In the genomic region with DNA sequence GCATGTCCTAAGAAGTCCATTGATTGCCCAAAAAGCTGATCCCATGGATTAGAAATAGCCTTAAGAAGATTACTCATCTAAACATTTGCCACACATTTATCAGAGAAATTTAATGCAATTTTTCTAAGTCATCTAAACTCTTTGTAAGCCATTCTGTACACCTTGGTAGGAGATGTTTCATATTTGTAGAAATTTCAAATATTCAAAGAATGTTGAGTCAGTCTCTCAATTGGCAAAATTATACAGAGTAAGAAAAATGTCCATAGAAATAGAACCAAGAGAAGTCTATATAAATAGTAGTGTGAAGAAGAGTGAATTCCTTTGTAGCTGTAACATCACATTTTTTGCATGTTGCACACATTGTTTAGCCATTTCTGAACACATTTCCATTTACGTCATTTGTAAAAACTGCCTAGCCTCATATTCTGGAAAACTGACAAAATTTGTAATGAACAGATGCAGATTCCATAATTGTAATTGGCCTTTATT, we compare ENCODE assay signal across 14 cellular contexts.
DNase-seq lines count a peak whose midpoint lies in the region; ATAC-seq and TF ChIP-seq lines count a peak whose summit lies in the region.
"Had no signal": no experiment of that assay in that cellular context is flagged by ENCODE, and none has a peak within 500 bp of the region (broad histone marks: within the 10 kb centered on the region; RNA-seq: fewer than 3 reads in every experiment).

No MANE protein-coding gene starts in this region.

- POLR2A ChIA-PET in AG04449 (lab: Yijun Ruan, JAX): interaction anchor here (0.5 to 0.7 kb wide), 2 partner anchors 42 to 578 kb away, joined by 3 to 4 read pairs; no protein-coding TSS in a partner anchor

- DNase-seq in AG04449 (ENCODE audit: low read depth, low spot score): peak; percentile 75
- peak; percentile 97 for DNase-seq in HS-5 (ENCODE audit: low read depth)
- DNase-seq in astrocyte of the hippocampus (ENCODE audit: low read depth, low spot score): peak; percentile 70
- DNase-seq in glomerular visceral epithelial cell (ENCODE audit: extremely low spot score): peak; percentile 77
- DNase-seq in DMS153 (lab: John Stamatoyannopoulos, UW): no peak
- no peak for DNase-seq in NCI-H1417 (lab: John Stamatoyannopoulos, UW)
- no peak for DNase-seq in left lung
- DNase-seq: activated naive CD8-positive, alpha-beta T cell treated with anti-CD3 and anti-CD28 coated beads for 36 hours; BE2C; GDM1; NCI-H187 treated with DMSO at 0.1 percent for 48 hours; sigmoid colon; transverse colon had no signal

- TF ChIP-seq CTCF in AG04449 (IDR thresholded peaks at IDR 0.05; ENCODE audit: insufficient read depth, low read length, missing control alignments) (no peak), left lung (IDR thresholded peaks at IDR 0.05) (no peak)

- CTCF ChIA-PET in AG04449 (lab: Yijun Ruan, JAX): no interaction called here

- H3K36me3 ChIP-seq in left lung: no peaks in the 10 kb centered on the region
- H3K36me3 ChIP-seq: BE2C, sigmoid colon, transverse colon had no signal

- intact Hi-C loops in left lung (cut with DNase I): no loop called here

- no peaks in the 10 kb centered on the region for H3K27me3 ChIP-seq in left lung
- H3K27me3 ChIP-seq: BE2C, sigmoid colon, transverse colon had no signal

- H3K4me3 ChIP-seq in AG04449 (ENCODE audit: low read depth, low read length) (no peak overlapping the region), left lung (no peak overlapping the region)
- H3K4me3 ChIP-seq: sigmoid colon, transverse colon had no signal

- H3K4me1 ChIP-seq in left lung: no peaks in the 10 kb centered on the region
- H3K4me1 ChIP-seq: BE2C, sigmoid colon, transverse colon had no signal

- ATAC-seq in GM21381 (IDR thresholded peaks at IDR 0.05; ENCODE audit: unreplicated experiment) (no peak), left lung (no peak)

- H3K9me3 ChIP-seq in left lung: peaks cover 0 to 1% of the 10 kb centered on the region in 2 donors
- H3K9me3 ChIP-seq: BE2C, sigmoid colon, transverse colon had no signal

- H3K27ac ChIP-seq in left lung: no peak overlapping the region
- H3K27ac ChIP-seq: sigmoid colon, transverse colon had no signal

Comparison
In these comparisons a context has a peak if more than half of its experiments do, and no peak if none do; other contexts are left out.
1. DNase-seq: peak in AG04449 (single experiment), HS-5 (single experiment), astrocyte of the hippocampus (single experiment) and glomerular visceral epithelial cell (single experiment); none in DMS153 (single experiment), NCI-H1417 (0 of 3) and left lung (0 of 2).